ENCODE assay signal across 13 cellular contexts in genomic region chr22:39264344-39265116, GRCh38. TPM values are rescaled to one million over a fixed set of nuclear protein-coding genes. Genes with fewer than 3 reads are reported as not detected.
DNase-seq lines count a peak whose midpoint lies in the region; ATAC-seq and TF ChIP-seq lines count a peak whose summit lies in the region.
"Had no signal": no experiment of that assay in that cellular context is flagged by ENCODE, and none has a peak within 500 bp of the region (broad histone marks: within the 10 kb centered on the region; RNA-seq: fewer than 3 reads in every experiment).

No MANE protein-coding gene starts in this region.

- peaks cover 6% of the 10 kb centered on the region for H3K9me3 ChIP-seq in lower lobe of right lung
- peaks cover 0 to 12% (median 7%) of the 10 kb centered on the region in 4 donors for H3K9me3 ChIP-seq in upper lobe of left lung
- H3K9me3 ChIP-seq: vagina had no signal

- H3K4me1 ChIP-seq in lower lobe of right lung (peaks cover 5% of the 10 kb centered on the region), upper lobe of left lung (peaks cover 0 to 3% (median 0%) of the 10 kb centered on the region in 4 donors)
- H3K4me1 ChIP-seq: ascending aorta, vagina had no signal

- H3K27me3 Mint-ChIP-seq in activated T-helper 2 cell treated with anti-CD3 and anti-CD28 coated beads, Interferon-gamma antibody, Interleukin-2, Interleukin-4, amounts not matched to agents 10 μg/mL and 5 μg/mL and 100 μg/mL, durations not matched to agents 14 hours and 24 hours and 36 hours (ENCODE audit: low read depth), result no peaks in the 10 kb centered on the region

- no peak overlapping the region for H3K4me3 ChIP-seq in lower lobe of right lung
- H3K4me3 ChIP-seq in upper lobe of left lung, result no peak overlapping the region
- H3K4me3 ChIP-seq: ascending aorta, vagina had no signal

- H3K27ac Mint-ChIP-seq in activated T-helper 2 cell treated with anti-CD3 and anti-CD28 coated beads, Interferon-gamma antibody, Interleukin-2, Interleukin-4, amounts not matched to agents 10 μg/mL and 5 μg/mL and 100 μg/mL, durations not matched to agents 14 hours and 24 hours and 36 hours, result peak overlapping the region; percentile 92

- peaks cover 30% of the 10 kb centered on the region for H3K4me1 Mint-ChIP-seq in activated T-helper 2 cell treated with anti-CD3 and anti-CD28 coated beads, Interferon-gamma antibody, Interleukin-2, Interleukin-4, amounts not matched to agents 10 μg/mL and 5 μg/mL and 100 μg/mL, durations not matched to agents 14 hours and 24 hours and 36 hours (ENCODE audit: low read depth)
- H3K4me1 Mint-ChIP-seq: immature natural killer cell had no signal

- no peaks in the 10 kb centered on the region for H3K36me3 Mint-ChIP-seq in activated T-helper 2 cell treated with anti-CD3 and anti-CD28 coated beads, Interferon-gamma antibody, Interleukin-2, Interleukin-4, amounts not matched to agents 10 μg/mL and 5 μg/mL and 100 μg/mL, durations not matched to agents 14 hours and 24 hours and 36 hours (ENCODE audit: low read depth)

- peak overlapping the region; percentile 3 for H3K4me3 Mint-ChIP-seq in activated T-helper 2 cell treated with anti-CD3 and anti-CD28 coated beads, Interferon-gamma antibody, Interleukin-2, Interleukin-4, amounts not matched to agents 10 μg/mL and 5 μg/mL and 100 μg/mL, durations not matched to agents 14 hours and 24 hours and 36 hours (ENCODE audit: low read depth)
- H3K4me3 Mint-ChIP-seq: immature natural killer cell had no signal

- TF ChIP-seq CTCF in lower lobe of right lung (IDR thresholded peaks at IDR 0.05) (no peak), upper lobe of left lung (IDR thresholded peaks at IDR 0.05) (no peak)

- H3K36me3 ChIP-seq in lower lobe of right lung, result no peaks in the 10 kb centered on the region
- no peaks in the 10 kb centered on the region for H3K36me3 ChIP-seq in upper lobe of left lung
- H3K36me3 ChIP-seq: ascending aorta, vagina had no signal

- TF ChIP-seq EP300 in upper lobe of left lung (IDR thresholded peaks at IDR 0.05), result no peak

- peak; percentile 84 for DNase-seq in Right ventricle myocardium inferior (ENCODE audit: missing footprints)
- DNase-seq in cardiac septum (ENCODE audit: low spot score), result no peak
- DNase-seq in activated T-helper 2 cell treated with anti-CD3 and anti-CD28 coated beads, Interferon-gamma antibody, Interleukin-2, Interleukin-4, amounts not matched to agents 10 μg/mL and 5 μg/mL and 100 μg/mL, durations not matched to agents 14 hours and 24 hours and 36 hours (ENCODE audit: low spot score), result no peak
- DNase-seq in lower lobe of right lung, result peak; percentile 77
- DNase-seq in upper lobe of left lung, result peak in 1 of 2 donors; percentile 52
- no peak for DNase-seq in DMS79 (lab: John Stamatoyannopoulos, UW)
- DNase-seq: immature natural killer cell, NCI-H1417 treated with DMSO at 0.1 percent for 48 hours, NCI-H510A treated with DMSO at 0.1 percent for 48 hours had no signal

- ATAC-seq in Right ventricle myocardium inferior (peak; percentile 58), lower lobe of right lung (peak; percentile 40 to 74), upper lobe of left lung (ENCODE audit: low FRiP score in 2 of 2) (peak; percentile 7 to 74), SK-N-SH treated with all-trans-retinoic acid at 6 μM for 48 hours (no peak), GM18520 (IDR thresholded peaks at IDR 0.05; ENCODE audit: unreplicated experiment) (no peak)

- intact Hi-C loops in Right ventricle myocardium inferior (cut with DNase I) (no loop called here), cardiac septum (cut with DNase I) (no loop called here), lower lobe of right lung (cut with DNase I) (no loop called here)
- intact Hi-C loops in activated T-helper 2 cell treated with anti-CD3 and anti-CD28 coated beads, Interferon-gamma antibody, Interleukin-2, Interleukin-4, amounts not matched to agents 10 μg/mL and 5 μg/mL and 100 μg/mL, durations not matched to agents 14 hours and 24 hours and 36 hours (cut with micrococcal nuclease), result no loop called here

- no peaks in the 10 kb centered on the region for H3K27me3 ChIP-seq in lower lobe of right lung (ENCODE audit: low read depth)
- H3K27me3 ChIP-seq in upper lobe of left lung, result no peaks in the 10 kb centered on the region
- H3K27me3 ChIP-seq: ascending aorta, vagina had no signal

- WGBS in upper lobe of left lung, 2 donors, result 65 to 74% methylated on average over 11 to 14 of the region's 14 CpGs

- peak overlapping the region; percentile 2 for H3K27ac ChIP-seq in lower lobe of right lung
- peak overlapping the region in 1 of 4 donors; percentile 58 for H3K27ac ChIP-seq in upper lobe of left lung
- H3K27ac ChIP-seq: vagina had no signal

- peaks cover 7% of the 10 kb centered on the region for H3K9me3 Mint-ChIP-seq in activated T-helper 2 cell treated with anti-CD3 and anti-CD28 coated beads, Interferon-gamma antibody, Interleukin-2, Interleukin-4, amounts not matched to agents 10 μg/mL and 5 μg/mL and 100 μg/mL, durations not matched to agents 14 hours and 24 hours and 36 hours

- TF ChIP-seq POLR2A in upper lobe of left lung (IDR thresholded peaks at IDR 0.05), result no peak

TF ChIP-seq in SK-N-SH treated with all-trans-retinoic acid at 6 μM for 48 hours, 23 proteins besides CTCF, POLR2A, EP300 and RAD21 (continues in another document):
- TF ChIP-seq, protein P1, sequence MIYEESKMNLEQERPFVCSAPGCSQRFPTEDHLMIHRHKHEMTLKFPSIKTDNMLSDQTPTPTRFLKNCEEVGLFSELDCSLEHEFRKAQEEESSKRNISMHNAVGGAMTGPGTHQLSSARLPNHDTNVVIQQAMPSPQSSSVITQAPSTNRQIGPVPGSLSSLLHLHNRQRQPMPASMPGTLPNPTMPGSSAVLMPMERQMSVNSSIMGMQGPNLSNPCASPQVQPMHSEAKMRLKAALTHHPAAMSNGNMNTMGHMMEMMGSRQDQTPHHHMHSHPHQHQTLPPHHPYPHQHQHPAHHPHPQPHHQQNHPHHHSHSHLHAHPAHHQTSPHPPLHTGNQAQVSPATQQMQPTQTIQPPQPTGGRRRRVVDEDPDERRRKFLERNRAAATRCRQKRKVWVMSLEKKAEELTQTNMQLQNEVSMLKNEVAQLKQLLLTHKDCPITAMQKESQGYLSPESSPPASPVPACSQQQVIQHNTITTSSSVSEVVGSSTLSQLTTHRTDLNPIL (CRISPR knock-in tag; IDR thresholded peaks at IDR 0.05; ENCODE audit: low read depth), result no peak
- no peak for TF ChIP-seq BACH2 (CRISPR knock-in tag; IDR thresholded peaks at IDR 0.05; ENCODE audit: borderline replicate concordance)
- no peak for TF ChIP-seq GLIS3 (CRISPR knock-in tag; IDR thresholded peaks at IDR 0.05)
- TF ChIP-seq CSDC2 (CRISPR knock-in tag; IDR thresholded peaks at IDR 0.05), result no peak
- TF ChIP-seq, protein P2, sequence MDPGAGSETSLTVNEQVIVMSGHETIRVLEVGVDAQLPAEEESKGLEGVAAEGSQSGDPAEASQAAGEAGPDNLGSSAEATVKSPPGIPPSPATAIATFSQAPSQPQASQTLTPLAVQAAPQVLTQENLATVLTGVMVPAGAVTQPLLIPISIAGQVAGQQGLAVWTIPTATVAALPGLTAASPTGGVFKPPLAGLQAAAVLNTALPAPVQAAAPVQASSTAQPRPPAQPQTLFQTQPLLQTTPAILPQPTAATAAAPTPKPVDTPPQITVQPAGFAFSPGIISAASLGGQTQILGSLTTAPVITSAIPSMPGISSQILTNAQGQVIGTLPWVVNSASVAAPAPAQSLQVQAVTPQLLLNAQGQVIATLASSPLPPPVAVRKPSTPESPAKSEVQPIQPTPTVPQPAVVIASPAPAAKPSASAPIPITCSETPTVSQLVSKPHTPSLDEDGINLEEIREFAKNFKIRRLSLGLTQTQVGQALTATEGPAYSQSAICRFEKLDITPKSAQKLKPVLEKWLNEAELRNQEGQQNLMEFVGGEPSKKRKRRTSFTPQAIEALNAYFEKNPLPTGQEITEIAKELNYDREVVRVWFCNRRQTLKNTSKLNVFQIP (CRISPR knock-in tag; IDR thresholded peaks at IDR 0.05; ENCODE audit: borderline replicate concordance, low read depth), result no peak
- no peak for TF ChIP-seq PPARA (CRISPR knock-in tag; IDR thresholded peaks at IDR 0.05; ENCODE audit: borderline replicate concordance)
- TF ChIP-seq ZNF565 (CRISPR knock-in tag; conservative IDR thresholded peaks at IDR 0.05; ENCODE audit: low read depth), result no peak
- TF ChIP-seq TCF4 (CRISPR knock-in tag; IDR thresholded peaks at IDR 0.05; ENCODE audit: borderline replicate concordance), result no peak
- no peak for TF ChIP-seq OSR1 (CRISPR knock-in tag; IDR thresholded peaks at IDR 0.05)
- no peak for TF ChIP-seq ESRRG (CRISPR knock-in tag; IDR thresholded peaks at IDR 0.05)
- TF ChIP-seq RARB (CRISPR knock-in tag; IDR thresholded peaks at IDR 0.05), result no peak

RNA-seq across cellular contexts. Expression of gene PDGFB, which starts 19.7 kb away (rescaled TPM):
- total RNA-seq in Right ventricle myocardium inferior (19.7 TPM), cardiac septum (21.2 TPM), lower lobe of right lung (30.5 TPM), upper lobe of left lung (10 to 100 TPM; 15.4 to 41.7 (median 24.1) TPM)
- total RNA-seq in activated T-helper 2 cell treated with anti-CD3 and anti-CD28 coated beads, Interferon-gamma antibody, Interleukin-2, Interleukin-4, amounts not matched to agents 10 μg/mL and 5 μg/mL and 100 μg/mL, durations not matched to agents 14 hours and 24 hours and 36 hours, result 3.3 and 4.2 TPM in 2 replicates

RNA-seq across cellular contexts. Expression of gene RPL3, which starts 54.9 kb away (rescaled TPM):
- total RNA-seq in Right ventricle myocardium inferior, result 355 TPM
- 317 TPM for total RNA-seq in cardiac septum
- 2,214 and 2,255 TPM in 2 replicates for total RNA-seq in activated T-helper 2 cell treated with anti-CD3 and anti-CD28 coated beads, Interferon-gamma antibody, Interleukin-2, Interleukin-4, amounts not matched to agents 10 μg/mL and 5 μg/mL and 100 μg/mL, durations not matched to agents 14 hours and 24 hours and 36 hours
- 1,467 TPM for total RNA-seq in lower lobe of right lung
- total RNA-seq in upper lobe of left lung, result 1,000 to 10,000 TPM; 1,194 to 1,833 (median 1,624) TPM

Comparison
In these comparisons a context has a peak if more than half of its experiments do, and no peak if none do; other contexts are left out.
1. DNase-seq: peak in Right ventricle myocardium inferior (single experiment) and lower lobe of right lung (single experiment); none in cardiac septum (single experiment), activated T-helper 2 cell treated with anti-CD3 and anti-CD28 coated beads, Interferon-gamma antibody, Interleukin-2, Interleukin-4, amounts not matched to agents 10 μg/mL and 5 μg/mL and 100 μg/mL, durations not matched to agents 14 hours and 24 hours and 36 hours (single experiment) and DMS79 (single experiment).
2. ATAC-seq: peak in Right ventricle myocardium inferior (single experiment), lower lobe of right lung (2 of 2) and upper lobe of left lung (2 of 2); none in SK-N-SH treated with all-trans-retinoic acid at 6 μM for 48 hours (single experiment) and GM18520 (single experiment).